In the genomic region with DNA sequence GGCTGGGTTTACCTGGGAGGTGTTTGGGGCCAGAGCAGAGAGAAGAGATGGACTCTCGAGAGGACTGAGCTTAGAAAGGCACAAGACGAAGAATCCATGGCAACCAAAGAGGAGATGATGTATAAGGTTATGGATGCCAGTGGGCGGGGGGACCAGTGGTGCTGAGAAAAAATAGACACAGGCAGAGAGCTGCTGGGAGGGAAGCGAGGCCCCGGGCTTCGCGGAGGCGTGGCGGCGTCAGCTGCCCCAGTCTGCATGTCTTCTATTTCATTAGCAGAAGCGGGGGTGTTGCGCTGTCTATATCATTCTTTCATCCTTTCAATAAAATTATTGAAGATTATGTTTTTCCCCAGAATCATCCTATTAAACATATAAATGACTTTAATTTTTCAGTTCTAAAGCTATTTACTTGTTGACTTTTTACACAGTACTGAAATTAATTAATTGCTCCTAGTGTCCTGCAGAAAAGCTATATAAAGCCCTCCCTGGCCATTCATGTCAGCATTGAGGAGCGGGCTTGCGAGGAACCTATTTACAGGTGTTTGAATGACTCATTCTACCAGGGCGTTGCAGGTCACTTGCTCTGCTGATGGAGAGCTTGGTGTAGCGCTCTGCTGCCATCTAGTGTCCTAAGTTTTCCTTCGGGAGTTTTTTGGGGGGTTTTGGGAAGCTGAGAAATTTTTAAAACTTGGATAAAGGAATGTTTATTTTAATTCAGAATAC, we compare ENCODE assay signal across 8 cellular contexts. TPM values are rescaled to one million over a fixed set of nuclear protein-coding genes. Genes with fewer than 3 reads are reported as not detected.
DNase-seq lines count a peak whose midpoint lies in the region; ATAC-seq and TF ChIP-seq lines count a peak whose summit lies in the region.

No MANE protein-coding gene starts in this region.

- TF ChIP-seq EP300 in ovary (IDR thresholded peaks at IDR 0.05): no peak

- peak; percentile 65 to 94 (median 88) for TF ChIP-seq CTCF in Peyer's patch (IDR thresholded peaks at IDR 0.05)
- peak; percentile 78 for TF ChIP-seq CTCF in foreskin fibroblast (IDR thresholded peaks at IDR 0.05; ENCODE audit: low read depth, low read length)
- peak; percentile 55 to 58 (median 57) for TF ChIP-seq CTCF in ovary (IDR thresholded peaks at IDR 0.05)

- H3K9me3 ChIP-seq in Peyer's patch: no peaks in the 10 kb centered on the region
- H3K9me3 ChIP-seq in ovary: no peaks in the 10 kb centered on the region

- peaks cover 0 to 20% (median 0%) of the 10 kb centered on the region in 3 donors for H3K36me3 ChIP-seq in Peyer's patch
- H3K36me3 ChIP-seq in ovary: no peaks in the 10 kb centered on the region

- H3K27me3 ChIP-seq in Peyer's patch (no peaks in the 10 kb centered on the region), ovary (no peaks in the 10 kb centered on the region)

- H3K4me3 ChIP-seq in Peyer's patch: no peak overlapping the region
- no peak overlapping the region for H3K4me3 ChIP-seq in foreskin fibroblast (ENCODE audit: low read depth in 1 of 2, low read length in 2 of 2)
- no peak overlapping the region for H3K4me3 ChIP-seq in ovary

- ATAC-seq in GM18508 (IDR thresholded peaks at IDR 0.05; ENCODE audit: insufficient read depth, unreplicated experiment): peak; percentile 89

- H3K4me1 ChIP-seq in Peyer's patch (peaks cover 0 to 5% (median 0%) of the 10 kb centered on the region in 4 donors), ovary (ENCODE audit: insufficient read depth) (peaks cover 5% of the 10 kb centered on the region)

- 59 to 62% (median 61%) methylated on average over 17 of the region's 17 CpGs for WGBS in ovary, 3 donors

- peak; percentile 85 for DNase-seq in AG08396 (ENCODE audit: low spot score)
- DNase-seq in HT1080 (ENCODE audit: low read depth): peak; percentile 51
- DNase-seq in Peyer's patch: peak in 2 of 3 donors; percentile 58 to 87
- DNase-seq in activated T-helper 9 cell treated with anti-CD3 and anti-CD28 coated beads, Interleukin-2, amount 50 U/mL, for 16 hours (ENCODE audit: low read depth): peak; percentile 33
- peak; percentile 21 to 80 for DNase-seq in foreskin fibroblast
- peak in 4 of 5 donors; percentile 49 to 69 (median 58) for DNase-seq in ovary
- DNase-seq in ureter (ENCODE audit: low spot score): peak; percentile 66

- TF ChIP-seq POLR2A in Peyer's patch (IDR thresholded peaks at IDR 0.05) (no peak), ovary (IDR thresholded peaks at IDR 0.05) (no peak)

- intact Hi-C loops in ovary (cut with DNase I): loop anchor here (5.0 to 10.0 kb wide), 4 partner anchors 61 to 146 kb away; a partner anchor contains a TSS

- no peak overlapping the region for H3K27ac ChIP-seq in Peyer's patch
- H3K27ac ChIP-seq in ovary: no peak overlapping the region

RNA-seq across cellular contexts. Expression of a gene that starts 42.9 kb away (rescaled TPM):
- total RNA-seq in HT1080 (2014; rRNA removed; shearing (Covaris generic)): not detected in 2 replicates
- polyA plus RNA-seq in HT1080 (2015; cell fraction: cytosol; rRNA removed): not detected in 2 replicates
- polyA plus RNA-seq in HT1080 (2015; cell fraction: nucleus; rRNA removed): not detected in 2 replicates
- 1 to 10 TPM in 2 of 4 donors, not detected in 2; 1.6 to 9.9 TPM for total RNA-seq in Peyer's patch
- total RNA-seq in ovary: under 1 TPM in 2 of 7 donors, not detected in 5; 0.34 to 0.54 TPM
- not detected for polyA plus RNA-seq in ovary
- 0.73 TPM for total RNA-seq in ureter

Comparison
In these comparisons a context has a peak if more than half of its experiments do, and no peak if none do; other contexts are left out.
1. DNase-seq: peak in every context shown above with its lines; median percentile 85 in AG08396; 72 in Peyer's patch; 66 in ureter; 58 in ovary; 51 in HT1080; 50 in foreskin fibroblast; 33 in activated T-helper 9 cell treated with anti-CD3 and anti-CD28 coated beads, Interleukin-2, amount 50 U/mL, for 16 hours.